ENCODE assay signal across 1 cellular context in genomic region chr9:35690447-35691324, GRCh38.
TF ChIP-seq lines count a peak whose summit lies in the region.

No MANE protein-coding gene starts in this region.

TF ChIP-seq in HepG2, 621 proteins besides CTCF, POLR2A, EP300 and RAD21 (continues in another document):
- TF ChIP-seq ARID5B (CRISPR knock-in tag; IDR thresholded peaks at IDR 0.05) (no peak), UBTF (CRISPR knock-in tag; IDR thresholded peaks at IDR 0.05) (0 out of 2 replicates have a peak, but pooled peaks have one; percentile 19), YEATS4 (CRISPR knock-in tag; IDR thresholded peaks at IDR 0.05; ENCODE audit: borderline replicate concordance) (0 out of 2 replicates have a peak, but pooled peaks have one; percentile 23), TAF15 (IDR thresholded peaks at IDR 0.05; ENCODE audit: low read depth, low read length, poor library complexity, severe bottlenecking) (no peak), ZBTB4 (CRISPR knock-in tag; IDR thresholded peaks at IDR 0.05; ENCODE audit: borderline replicate concordance) (no peak), ZNF414 (CRISPR knock-in tag; IDR thresholded peaks at IDR 0.05) (peak; percentile 65; the same call in 1 of the 2 replicates), ZSCAN31 (CRISPR knock-in tag; IDR thresholded peaks at IDR 0.05; ENCODE audit: low read depth) (0 out of 2 replicates have a peak, but pooled peaks have one; percentile 12), GATA4 (IDR thresholded peaks at IDR 0.05; ENCODE audit: borderline replicate concordance, low read depth) (0 out of 2 replicates have a peak, but pooled peaks have one; percentile 25), ZFX (CRISPR knock-in tag; IDR thresholded peaks at IDR 0.05; ENCODE audit: low read depth) (peak; percentile 55), IKZF5 (CRISPR knock-in tag; IDR thresholded peaks at IDR 0.05) (no peak), PHF8 (CRISPR knock-in tag; IDR thresholded peaks at IDR 0.05) (peak; percentile 60; the same call in 1 of the 2 replicates), KDM5B (CRISPR knock-in tag; IDR thresholded peaks at IDR 0.05; ENCODE audit: borderline replicate concordance) (peak; percentile 51; the same call in 1 of the 2 replicates), MAX (IDR thresholded peaks at IDR 0.05) (peak; percentile 60; the same call in 1 of the 2 replicates), ZBTB38 (CRISPR knock-in tag; IDR thresholded peaks at IDR 0.05) (peak; percentile 27; the same call in 1 of the 2 replicates), ZFY (CRISPR knock-in tag; IDR thresholded peaks at IDR 0.05) (peak; percentile 45; the same call in 1 of the 2 replicates), ZMYM2 (CRISPR knock-in tag; IDR thresholded peaks at IDR 0.05) (no peak), GABPA (IDR thresholded peaks at IDR 0.05; ENCODE audit: low read depth, low read length) (no peak), GABPA (CRISPR knock-in tag; IDR thresholded peaks at IDR 0.05; ENCODE audit: low read depth) (peak; percentile 41), TCF12 (IDR thresholded peaks at IDR 0.05) (no peak), TCF12 (CRISPR knock-in tag; IDR thresholded peaks at IDR 0.05) (0 out of 2 replicates have a peak, but pooled peaks have one; percentile 35), ZNF333 (CRISPR knock-in tag; IDR thresholded peaks at IDR 0.05; ENCODE audit: borderline replicate concordance) (no peak), ERF (CRISPR knock-in tag; IDR thresholded peaks at IDR 0.05) (0 out of 2 replicates have a peak, but pooled peaks have one; percentile 14), HNRNPK (IDR thresholded peaks at IDR 0.05; ENCODE audit: low read depth, low read length, poor library complexity, severe bottlenecking) (peak; percentile 54), GABPB1 (CRISPR knock-in tag; IDR thresholded peaks at IDR 0.05) (0 out of 2 replicates have a peak, but pooled peaks have one; percentile 37), ZSCAN20 (CRISPR knock-in tag; IDR thresholded peaks at IDR 0.05; ENCODE audit: borderline replicate concordance) (peak; percentile 10; the same call in 1 of the 2 replicates), POLR2AphosphoS5 (IDR thresholded peaks at IDR 0.05; ENCODE audit: low read depth, low read length) (peak; percentile 46; the same call in 1 of the 2 replicates), ZNF746 (CRISPR knock-in tag; IDR thresholded peaks at IDR 0.05) (0 out of 2 replicates have a peak, but pooled peaks have one; percentile 14), LCORL (IDR thresholded peaks at IDR 0.05) (no peak), LCORL (CRISPR knock-in tag; IDR thresholded peaks at IDR 0.05) (0 out of 2 replicates have a peak, but pooled peaks have one; percentile 38), PRMT3 (CRISPR knock-in tag; IDR thresholded peaks at IDR 0.05; ENCODE audit: borderline replicate concordance, low read depth) (no peak), ZNF543 (CRISPR knock-in tag; IDR thresholded peaks at IDR 0.05) (0 out of 2 replicates have a peak, but pooled peaks have one; percentile 20), POLR2G (IDR thresholded peaks at IDR 0.05; ENCODE audit: low read depth, low read length) (peak; percentile 50; the same call in 1 of the 2 replicates), HMGXB4 (CRISPR knock-in tag; IDR thresholded peaks at IDR 0.05; ENCODE audit: borderline replicate concordance in 1 of 2, low read depth in 1 of 2) (peak in 1 of 2 experiments; percentile 47; a peak in 1 of 4 replicates), MAZ (IDR thresholded peaks at IDR 0.05; ENCODE audit: borderline replicate concordance, low read depth, low read length) (no peak), MAZ (CRISPR knock-in tag; IDR thresholded peaks at IDR 0.05; ENCODE audit: low read depth) (peak; percentile 47; the same call in 1 of the 2 replicates), ZFP90 (CRISPR knock-in tag; IDR thresholded peaks at IDR 0.05; ENCODE audit: borderline replicate concordance) (peak; percentile 75; the same call in 1 of the 2 replicates), ZBTB20 (CRISPR knock-in tag; IDR thresholded peaks at IDR 0.05; ENCODE audit: borderline replicate concordance, low read depth) (peak; percentile 38; the same call in 1 of the 2 replicates), PATZ1 (CRISPR knock-in tag; IDR thresholded peaks at IDR 0.05) (peak; percentile 96), ZNF160 (CRISPR knock-in tag; IDR thresholded peaks at IDR 0.05) (0 out of 2 replicates have a peak, but pooled peaks have one; percentile 21), TBX2 (CRISPR knock-in tag; IDR thresholded peaks at IDR 0.05; ENCODE audit: borderline replicate concordance) (0 out of 2 replicates have a peak, but pooled peaks have one; percentile 18), SRY (CRISPR knock-in tag; IDR thresholded peaks at IDR 0.05) (peak; percentile 68; the same call in 1 of the 2 replicates), SALL2 (CRISPR knock-in tag; IDR thresholded peaks at IDR 0.05) (0 out of 2 replicates have a peak, but pooled peaks have one; percentile 53), NR3C1 (CRISPR knock-in tag; IDR thresholded peaks at IDR 0.05) (no peak), ZNF841 (CRISPR knock-in tag; IDR thresholded peaks at IDR 0.05; ENCODE audit: borderline replicate concordance) (no peak), ZBTB7A (CRISPR knock-in tag; IDR thresholded peaks at IDR 0.05) (0 out of 2 replicates have a peak, but pooled peaks have one; percentile 8)
